ENCODE assay signal across 8 cellular contexts in the genomic region with DNA sequence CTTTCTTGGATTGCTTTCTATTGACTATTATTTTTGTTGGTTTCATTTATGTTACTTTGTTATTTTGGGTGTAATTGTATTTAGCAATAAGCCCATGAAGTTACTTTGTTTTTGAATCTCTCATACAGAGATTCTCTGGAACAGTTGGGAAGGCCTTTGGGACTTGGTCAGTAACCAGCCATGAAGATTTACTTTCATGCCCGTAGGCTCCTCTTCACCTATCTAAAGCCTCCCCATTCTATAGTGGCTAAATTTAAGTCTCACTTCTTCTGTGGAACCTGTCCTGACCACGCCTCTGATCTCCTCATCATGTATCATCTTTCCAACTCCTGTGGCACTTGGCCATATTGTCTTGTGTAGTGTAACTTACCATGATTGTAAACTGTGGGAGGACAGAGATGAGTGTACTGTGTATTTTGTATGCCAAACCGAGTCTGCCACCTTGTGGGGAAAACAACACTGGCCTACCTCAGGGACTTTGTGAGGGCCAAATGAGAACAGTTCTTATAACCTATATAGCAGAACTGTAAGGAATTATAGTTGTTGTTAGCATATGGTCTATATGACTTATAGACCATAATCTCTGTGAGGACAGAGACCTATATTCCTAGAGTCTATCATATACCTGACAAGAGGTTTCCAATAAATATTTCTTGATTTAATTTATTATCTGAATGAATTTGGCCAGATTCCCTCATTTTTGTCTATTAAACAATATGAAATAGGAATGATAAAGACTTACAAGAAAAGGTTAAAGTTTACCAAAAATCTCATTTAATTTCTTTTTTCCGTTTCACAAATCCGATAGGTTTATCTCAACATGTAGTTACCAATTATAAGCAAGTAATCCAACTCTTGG.
DNase-seq lines count a peak whose midpoint lies in the region; ATAC-seq and TF ChIP-seq lines count a peak whose summit lies in the region.

No MANE protein-coding gene starts in this region.

- no peak overlapping the region for H3K4me3 ChIP-seq in HL-60 (replicated peaks; ENCODE audit: insufficient read depth, low read length)
- H3K4me3 ChIP-seq in stomach: no peak overlapping the region

- H3K4me1 ChIP-seq in stomach: peaks cover 0 to 18% (median 9%) of the 10 kb centered on the region in 4 donors

- TF ChIP-seq POLR2A in stomach (IDR thresholded peaks at IDR 0.05): no peak

- no peaks in the 10 kb centered on the region for H3K9me3 Mint-ChIP-seq in naive thymus-derived CD8-positive, alpha-beta T cell

- H3K27ac ChIP-seq in HL-60 (replicated peaks): no peak overlapping the region
- no peak overlapping the region for H3K27ac ChIP-seq in stomach

- intact Hi-C loops in stomach (cut with DNase I; ENCODE audit: low total_unique reads): no loop called here

- TF ChIP-seq CTCF in GM13976 (IDR thresholded peaks at IDR 0.05; ENCODE audit: borderline replicate concordance, control extremely low read depth, extremely low read depth, insufficient read depth, missing control alignments) (peak; percentile 77), HL-60 (IDR thresholded peaks at IDR 0.05; ENCODE audit: insufficient read depth, low read length) (peak; percentile 93), stomach (IDR thresholded peaks at IDR 0.05) (peak in 5 of 7 experiments; percentile 56 to 77 (median 66))

- peak overlapping the region in 1 of 10 donors; percentile 20 for H3K27ac Mint-ChIP-seq in naive thymus-derived CD8-positive, alpha-beta T cell

- H3K9me3 ChIP-seq in stomach: no peaks in the 10 kb centered on the region

- H3K4me3 Mint-ChIP-seq in naive thymus-derived CD8-positive, alpha-beta T cell: no peak overlapping the region

- H3K4me1 Mint-ChIP-seq in naive thymus-derived CD8-positive, alpha-beta T cell: peaks cover 2 to 6% (median 3%) of the 10 kb centered on the region in 4 donors

- peak; percentile 20 for DNase-seq in 8988T
- peak; percentile 69 for DNase-seq in GM13976 (ENCODE audit: low spot score)
- peak; percentile 24 to 74 for DNase-seq in HL-60 (ENCODE audit: low read depth in 1 of 2, low spot score in 1 of 2)
- DNase-seq in NOMO-1 (lab: John Stamatoyannopoulos, UW; ENCODE audit: unreplicated experiment in 2 of 2): peak; percentile 19 to 74
- DNase-seq in activated CD8-positive, alpha-beta memory T cell treated with anti-CD3 and anti-CD28 coated beads, Interleukin-2, amount 50 U/mL, for 1 hour (ENCODE audit: extremely low read depth): peak; percentile 10
- DNase-seq in naive thymus-derived CD8-positive, alpha-beta T cell: peak; percentile 17 to 80 (median 58)
- peak; percentile 57 for DNase-seq in stomach

- H3K36me3 Mint-ChIP-seq in naive thymus-derived CD8-positive, alpha-beta T cell: peaks cover 0 to 8% (median 0%) of the 10 kb centered on the region in 3 donors

- in situ Hi-C loops in GM13976 (cut with MboI; ENCODE audit: low sequenced_read_pairs, unreplicated experiment): no loop called here

- POLR2A ChIA-PET in naive thymus-derived CD8-positive, alpha-beta T cell (lab: Charles Lee): interaction anchor here (0.7 to 1.6 kb wide), 2 partner anchors 72 to 102 kb away, joined by 3 to 6 read pairs; a partner anchor contains a TSS

- no peak for TF ChIP-seq EP300 in stomach (IDR thresholded peaks at IDR 0.05)

- H3K36me3 ChIP-seq in stomach: peaks cover 0 to 34% (median 13%) of the 10 kb centered on the region in 4 donors

- H3K27me3 Mint-ChIP-seq in naive thymus-derived CD8-positive, alpha-beta T cell: no peaks in the 10 kb centered on the region

- WGBS in stomach, 5 donors: 46 to 56% (median 50%) methylated on average over 5 of the region's 5 CpGs

- H3K27me3 ChIP-seq in HL-60 (ENCODE audit: insufficient read depth, poor library complexity, severe bottlenecking) (no peaks in the 10 kb centered on the region), stomach (no peaks in the 10 kb centered on the region)

- peak; percentile 99 for ATAC-seq in esophagus mucosa
- peak; percentile 96 to 98 for ATAC-seq in naive thymus-derived CD8-positive, alpha-beta T cell

Comparison
In these comparisons a context has a peak if more than half of its experiments do, and no peak if none do; other contexts are left out.
1. DNase-seq: peak in every context shown above with its lines; median percentile 69 in GM13976; 58 in naive thymus-derived CD8-positive, alpha-beta T cell; 57 in stomach; 49 in HL-60; 46 in NOMO-1; 20 in 8988T; 10 in activated CD8-positive, alpha-beta memory T cell treated with anti-CD3 and anti-CD28 coated beads, Interleukin-2, amount 50 U/mL, for 1 hour.